In genomic region chr10:70549962-70550845, GRCh38 we compare ENCODE assay signal across 8 cellular contexts. TPM values are rescaled to one million over a fixed set of nuclear protein-coding genes. Genes with fewer than 3 reads are reported as not detected.
DNase-seq lines count a peak whose midpoint lies in the region; ATAC-seq and TF ChIP-seq lines count a peak whose summit lies in the region.

No MANE protein-coding gene starts in this region.

- ATAC-seq in sciatic nerve, result peak; percentile 77

- H3K9me2 ChIP-seq in SU-DHL-6 (replicated peaks; ENCODE audit: insufficient read depth, low read length), result no peaks in the 10 kb centered on the region

- H3K4me3 ChIP-seq in GM12864 (ENCODE audit: low read depth, low read length) (no peak overlapping the region), KMS-11 (IDR thresholded peaks at IDR 0.05; ENCODE audit: insufficient read depth, low read depth, low read length) (no peak overlapping the region), SU-DHL-6 (ENCODE audit: insufficient read depth, low read length, poor library complexity, severe bottlenecking) (no peak overlapping the region), left ventricle myocardium inferior (no peak overlapping the region)

- DNase-seq in GM12864 (ENCODE audit: low read depth) (peak; percentile 12), left ventricle myocardium inferior (peak; percentile 62), sciatic nerve (ENCODE audit: low spot score) (peak; percentile 83), NCI-H2029 (lab: John Stamatoyannopoulos, UW) (no peak), T1000 (lab: John Stamatoyannopoulos, UW) (no peak)
- peak; percentile 56 for DNase-seq in activated naive CD8-positive, alpha-beta T cell treated with anti-CD3 and anti-CD28 coated beads, Interleukin-2, amount 50 U/mL, for 16 hours (ENCODE audit: low read depth, low spot score)

- no peak overlapping the region for H2AFZ ChIP-seq in KMS-11 (ENCODE audit: low read depth)
- no peak overlapping the region for H2AFZ ChIP-seq in SU-DHL-6 (ENCODE audit: low read depth, low read length, severe bottlenecking)

- intact Hi-C loops in left ventricle myocardium inferior (cut with micrococcal nuclease), result loop anchor here (5.0 kb wide), 1 partner anchor 332 kb away; no protein-coding TSS in a partner anchor
- intact Hi-C loops in sciatic nerve (cut with DNase I), result loop anchor here (2.0 kb wide), 1 partner anchor 205 kb away; no protein-coding TSS in a partner anchor

- H3K27ac ChIP-seq in KMS-11, result no peak overlapping the region
- no peak overlapping the region for H3K27ac ChIP-seq in SU-DHL-6 (ENCODE audit: low read depth, low read length)
- H3K27ac ChIP-seq in left ventricle myocardium inferior (replicated peaks), result no peak overlapping the region

- H3K79me2 ChIP-seq in KMS-11 (ENCODE audit: insufficient read depth, low read depth) (no peaks in the 10 kb centered on the region), SU-DHL-6 (ENCODE audit: insufficient read depth, low read length) (no peaks in the 10 kb centered on the region)

- H3K4me1 ChIP-seq in KMS-11 (ENCODE audit: low read depth, poor library complexity, severe bottlenecking) (no peaks in the 10 kb centered on the region), left ventricle myocardium inferior (peaks cover 21% of the 10 kb centered on the region)

- H3K27me3 ChIP-seq in KMS-11 (ENCODE audit: insufficient read depth, low read depth) (peaks cover 8% of the 10 kb centered on the region; the same call in 1 of the 2 replicates), SU-DHL-6 (ENCODE audit: low read length) (no peaks in the 10 kb centered on the region), left ventricle myocardium inferior (ENCODE audit: low read depth) (no peaks in the 10 kb centered on the region)

- H3K36me3 ChIP-seq in KMS-11 (ENCODE audit: insufficient read depth) (no peaks in the 10 kb centered on the region), SU-DHL-6 (ENCODE audit: low read length) (peaks cover 22% of the 10 kb centered on the region), left ventricle myocardium inferior (peaks cover 31% of the 10 kb centered on the region)

- H3K9ac ChIP-seq in KMS-11 (no peak overlapping the region), SU-DHL-6 (ENCODE audit: low read length) (no peak overlapping the region)

- H3F3A ChIP-seq in SU-DHL-6 (ENCODE audit: insufficient read depth), result no peaks in the 10 kb centered on the region

- H3K9me3 ChIP-seq in SU-DHL-6 (ENCODE audit: insufficient read depth, low read length), result no peaks in the 10 kb centered on the region
- H3K9me3 ChIP-seq in left ventricle myocardium inferior (replicated peaks), result no peaks in the 10 kb centered on the region

- peak; percentile 91 for TF ChIP-seq CTCF in GM12864 (IDR thresholded peaks at IDR 0.05; ENCODE audit: low read depth, low read length, missing control alignments)
- TF ChIP-seq CTCF in KMS-11 (conservative IDR thresholded peaks at IDR 0.05; ENCODE audit: low read depth, low read length), result peak; percentile 83
- TF ChIP-seq CTCF in SU-DHL-6 (IDR thresholded peaks at IDR 0.05; ENCODE audit: insufficient read depth, low read length, poor library complexity, severe bottlenecking), result peak; percentile 70
- TF ChIP-seq CTCF in left ventricle myocardium inferior (IDR thresholded peaks at IDR 0.05; ENCODE audit: borderline replicate concordance), result peak; percentile 95

- no peaks in the 10 kb centered on the region for H4K20me1 ChIP-seq in KMS-11 (ENCODE audit: insufficient read depth)
- H4K20me1 ChIP-seq in SU-DHL-6 (ENCODE audit: low read depth, low read length), result no peaks in the 10 kb centered on the region; the same call in 1 of the 2 replicates

- no peak overlapping the region for H3K4me2 ChIP-seq in KMS-11
- no peak overlapping the region for H3K4me2 ChIP-seq in SU-DHL-6 (ENCODE audit: low read depth, low read length, poor library complexity, severe bottlenecking)

RNA-seq across cellular contexts. Expression of gene PRF1, which starts 52.3 kb away (rescaled TPM):
- total RNA-seq in left ventricle myocardium inferior (2.6 TPM), sciatic nerve (7.6 TPM)

Comparison
In these comparisons a context has a peak if more than half of its experiments do, and no peak if none do; other contexts are left out.
1. DNase-seq: peak in GM12864 (single experiment), activated naive CD8-positive, alpha-beta T cell treated with anti-CD3 and anti-CD28 coated beads, Interleukin-2, amount 50 U/mL, for 16 hours (single experiment), left ventricle myocardium inferior (single experiment) and sciatic nerve (single experiment); none in NCI-H2029 (single experiment) and T1000 (single experiment).
2. Peak in every context shown above with its lines, with median percentiles within 50 percentile points of each other: CTCF ChIP-seq.